In the genomic region with DNA sequence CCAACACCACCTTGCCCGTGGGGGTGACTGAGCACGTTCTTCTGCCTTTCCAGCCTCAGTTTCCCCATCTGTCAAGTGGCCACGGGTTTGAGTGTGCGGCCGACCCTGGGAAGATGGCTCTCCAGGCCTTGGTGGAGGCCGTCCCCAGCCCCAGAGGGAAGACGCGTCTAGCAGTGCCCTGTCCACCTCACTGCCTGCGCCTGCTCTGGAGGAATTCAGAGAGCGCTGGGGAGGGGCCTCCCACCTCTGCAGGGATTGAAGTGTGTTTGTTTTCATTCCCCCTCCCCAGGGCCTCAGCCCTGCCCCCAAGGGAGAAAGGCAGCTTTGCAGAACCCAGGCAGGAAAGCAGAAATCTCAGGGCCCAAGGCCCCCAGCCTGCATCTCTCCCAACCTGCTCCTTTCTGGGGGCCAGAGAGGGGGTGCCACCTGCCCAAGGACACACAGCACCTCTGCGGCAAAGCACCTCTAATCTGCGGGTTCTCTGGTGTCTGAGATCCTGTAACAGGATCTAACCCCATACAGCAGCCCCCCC, we compare ENCODE assay signal across 22 cellular contexts.
DNase-seq lines count a peak whose midpoint lies in the region; TF ChIP-seq lines count a peak whose summit lies in the region.
"Had no signal": no experiment of that assay in that cellular context is flagged by ENCODE, and none has a peak within 500 bp of the region (broad histone marks: within the 10 kb centered on the region; RNA-seq: fewer than 3 reads in every experiment).

No MANE protein-coding gene starts in this region.

- DNase-seq in DMS 273 (lab: John Stamatoyannopoulos, UW; ENCODE audit: unreplicated experiment) (peak; percentile 68), DMS 273 treated with DMSO at 0.1 percent for 48 hours (lab: John Stamatoyannopoulos, UW) (no peak), chondrocyte (ENCODE audit: low spot score) (peak; percentile 73), nephron progenitor cell (peak; percentile 68), tibial nerve (ENCODE audit: low spot score in 2 of 2) (no peak), endodermal cell (no peak), NCI-H2029 (lab: John Stamatoyannopoulos, UW) (no peak)
- DNase-seq: activated CD4-positive, alpha-beta T cell treated with anti-CD3 and anti-CD28 coated beads, Interleukin-2, amount 50 U/mL, for 4 hours; AML-193; colonic mucosa; effector memory CD4-positive, alpha-beta T cell; H9; head of caudate nucleus; Karpas-422; left colon; OCI-M1; stimulated activated naive CD8-positive, alpha-beta T cell treated with anti-CD3 and anti-CD28 coated beads, Interleukin-15, Interleukin-2, amounts not matched to agents 100 U/mL and 50 U/mL, for 24 hours had no signal

- H3K4me1 ChIP-seq in HUES6 (ENCODE audit: control insufficient read depth, insufficient read depth, low read length) (peaks cover 15% of the 10 kb centered on the region), tibial nerve (peaks cover 0 to 20% (median 0%) of the 10 kb centered on the region in 4 donors), endodermal cell (ENCODE audit: control insufficient read depth, insufficient read depth, low read length) (no peaks in the 10 kb centered on the region)
- H3K4me1 ChIP-seq: colonic mucosa had no signal

- H3K4me3 Mint-ChIP-seq in chondrocyte (ENCODE audit: unreplicated experiment) (no peak overlapping the region), nephron progenitor cell (peak overlapping the region; percentile 43), endodermal cell (no peak overlapping the region)
- H3K4me3 Mint-ChIP-seq: activated T-helper 17 cell treated with anti-CD3 and anti-CD28 coated beads, Interleukin-2, amount 50 U/mL, for 72 hours had no signal

- H3K36me3 ChIP-seq in HUES6 (ENCODE audit: control insufficient read depth, insufficient read depth, low read length) (no peaks in the 10 kb centered on the region), tibial nerve (no peaks in the 10 kb centered on the region), endodermal cell (ENCODE audit: control insufficient read depth, insufficient read depth, low read length) (no peaks in the 10 kb centered on the region)
- H3K36me3 ChIP-seq: colonic mucosa had no signal

- no peak for TF ChIP-seq EP300 in tibial nerve (IDR thresholded peaks at IDR 0.05)

- H3K27me3 Mint-ChIP-seq in chondrocyte (ENCODE audit: low read depth) (peaks cover 58% of the 10 kb centered on the region), nephron progenitor cell (ENCODE audit: low read depth, poor library complexity) (peaks cover 42% of the 10 kb centered on the region), endodermal cell (ENCODE audit: insufficient read depth) (peaks cover 48% of the 10 kb centered on the region)

- TF ChIP-seq CTCF in chondrocyte (IDR thresholded peaks at IDR 0.05) (no peak), nephron progenitor cell (IDR thresholded peaks at IDR 0.05) (no peak), tibial nerve (IDR thresholded peaks at IDR 0.05) (no peak), endodermal cell (conservative IDR thresholded peaks at IDR 0.05) (no peak)

- H3K27ac Mint-ChIP-seq in chondrocyte (ENCODE audit: unreplicated experiment) (no peak overlapping the region), nephron progenitor cell (no peak overlapping the region), endodermal cell (no peak overlapping the region)
- H3K27ac Mint-ChIP-seq: activated naive CD4-positive, alpha-beta T cell treated with anti-CD3 and anti-CD28 coated beads, Interleukin-2, amount 50 U/mL, for 72 hours; activated T-helper 17 cell treated with anti-CD3 and anti-CD28 coated beads, Interleukin-2, amount 50 U/mL, for 72 hours; CD8-positive, alpha-beta memory T cell; H9 had no signal

- H3K4me1 Mint-ChIP-seq in chondrocyte (ENCODE audit: low read depth) (no peaks in the 10 kb centered on the region), nephron progenitor cell (peaks cover 55% of the 10 kb centered on the region), endodermal cell (no peaks in the 10 kb centered on the region)
- H3K4me1 Mint-ChIP-seq: activated T-helper 17 cell treated with anti-CD3 and anti-CD28 coated beads, Interleukin-2, amount 50 U/mL, for 72 hours had no signal

- H3K36me3 Mint-ChIP-seq in chondrocyte (ENCODE audit: low read depth) (peaks cover 4% of the 10 kb centered on the region), nephron progenitor cell (ENCODE audit: low read depth) (no peaks in the 10 kb centered on the region), endodermal cell (ENCODE audit: low read depth) (no peaks in the 10 kb centered on the region)
- H3K36me3 Mint-ChIP-seq: CD8-positive, alpha-beta memory T cell had no signal

- H3K27me3 ChIP-seq in HUES6 (ENCODE audit: control insufficient read depth, insufficient read depth, low read length) = peaks cover 52% of the 10 kb centered on the region
- peaks cover 0 to 88% of the 10 kb centered on the region in 2 donors for H3K27me3 ChIP-seq in tibial nerve
- H3K27me3 ChIP-seq in endodermal cell (ENCODE audit: control insufficient read depth, insufficient read depth, low read length, poor library complexity, severe bottlenecking) = peaks cover 32% of the 10 kb centered on the region

- 24% methylated on average over 11 of the region's 12 CpGs for WGBS in tibial nerve, 2 donors
- 60 to 71% methylated on average over 3 to 12 of the region's 12 CpGs for WGBS in endodermal cell (ENCODE audit: insufficient coverage in 1 of 2, insufficient read length in 1 of 2), 2 experiments

- H3K27ac ChIP-seq in HUES6 (ENCODE audit: low read depth, low read length) (no peak overlapping the region), tibial nerve (no peak overlapping the region), endodermal cell (ENCODE audit: low read depth, low read length) (no peak overlapping the region)
- H3K27ac ChIP-seq: 22Rv1, colonic mucosa had no signal

- H3K4me3 ChIP-seq in HUES6 (ENCODE audit: low read depth, low read length) = peak overlapping the region; percentile 55
- no peak overlapping the region for H3K4me3 ChIP-seq in tibial nerve
- H3K4me3 ChIP-seq in endodermal cell (ENCODE audit: low read length) = no peak overlapping the region
- H3K4me3 ChIP-seq: colonic mucosa had no signal

- H3K9me3 Mint-ChIP-seq in chondrocyte (ENCODE audit: low read depth) (peaks cover 10% of the 10 kb centered on the region), nephron progenitor cell (no peaks in the 10 kb centered on the region), endodermal cell (peaks cover 2% of the 10 kb centered on the region)
- H3K9me3 Mint-ChIP-seq: activated naive CD4-positive, alpha-beta T cell treated with anti-CD3 and anti-CD28 coated beads, Interleukin-2, amount 50 U/mL, for 72 hours; activated T-helper 17 cell treated with anti-CD3 and anti-CD28 coated beads, Interleukin-2, amount 50 U/mL, for 72 hours had no signal

- peaks cover 4% of the 10 kb centered on the region for H3K9me3 ChIP-seq in HUES6 (ENCODE audit: control insufficient read depth, insufficient read depth, low read depth, low read length)
- peaks cover 0 to 30% (median 0%) of the 10 kb centered on the region in 4 donors for H3K9me3 ChIP-seq in tibial nerve
- no peaks in the 10 kb centered on the region for H3K9me3 ChIP-seq in endodermal cell (ENCODE audit: control insufficient read depth, low read length)
- H3K9me3 ChIP-seq: colonic mucosa had no signal

- no peak for TF ChIP-seq POLR2A in tibial nerve (IDR thresholded peaks at IDR 0.05)

- H3K9ac ChIP-seq in HUES6 (ENCODE audit: low read length) = peak overlapping the region; percentile 5
- no peak overlapping the region for H3K9ac ChIP-seq in endodermal cell (ENCODE audit: extremely low read depth, low read length, poor library complexity, severe bottlenecking)

Comparison
In these comparisons a context has a peak if more than half of its experiments do, and no peak if none do; other contexts are left out.
1. DNase-seq: peak in DMS 273 (single experiment), chondrocyte (single experiment) and nephron progenitor cell (single experiment); none in DMS 273 treated with DMSO at 0.1 percent for 48 hours (single experiment), tibial nerve (0 of 2), endodermal cell (single experiment) and NCI-H2029 (single experiment).